ENCODE assay signal across 8 cellular contexts in genomic region chr2:210477496-210477895, GRCh38. TPM values are rescaled to one million over a fixed set of nuclear protein-coding genes. Genes with fewer than 3 reads are reported as not detected.
DNase-seq lines count a peak whose midpoint lies in the region; ATAC-seq and TF ChIP-seq lines count a peak whose summit lies in the region.

No MANE protein-coding gene starts in this region.

- CTCF ChIA-PET in mammary epithelial cell (lab: Charles Lee; ENCODE audit: low non-redundant PET), result interaction anchor here (0.6 kb wide), 1 partner anchor 141 kb away, joined by 5 read pairs; no protein-coding TSS in a partner anchor

- no peak for TF ChIP-seq POLR2A in vagina (IDR thresholded peaks at IDR 0.05)

- dilution Hi-C loops in mammary epithelial cell (cut with HindIII; ENCODE audit: low sequenced_read_pairs), result no loop called here

- 0% methylated on average over 3 of the region's 3 CpGs for WGBS in mammary epithelial cell (ENCODE audit: low coverage, missing lambda C conversion rate)

- H4K20me1 ChIP-seq in mammary epithelial cell (ENCODE audit: insufficient read depth, low read length), result no peaks in the 10 kb centered on the region

- intact Hi-C loops in mammary epithelial cell (cut with micrococcal nuclease), result no loop called here
- intact Hi-C loops in vagina (cut with DNase I), result no loop called here

- H3K4me2 ChIP-seq in mammary epithelial cell (ENCODE audit: insufficient read depth, low read depth, low read length), result peak overlapping the region; percentile 95

- H2AFZ ChIP-seq in mammary epithelial cell (ENCODE audit: low read depth, low read length), result peak overlapping the region; percentile 99

- DNase-seq in GF-D8 (lab: John Stamatoyannopoulos, UW) (peak; percentile 32), NCI-H460 (ENCODE audit: extremely low read depth, low read depth) (peak; percentile 66), mammary epithelial cell (peak; percentile 70), left kidney (ENCODE audit: low read depth, low spot score) (peak; percentile 26), vagina (ENCODE audit: extremely low spot score in 2 of 2) (no peak), NCI-H1930 (lab: John Stamatoyannopoulos, UW) (no peak), NCI-H2171 treated with DMSO at 0.1 percent for 48 hours (lab: John Stamatoyannopoulos, UW) (no peak)

- H3K9ac ChIP-seq in mammary epithelial cell (ENCODE audit: insufficient read depth, low read length), result peak overlapping the region; percentile 73

- no peak overlapping the region for H3K27ac ChIP-seq in mammary epithelial cell (ENCODE audit: insufficient read depth, low read depth, low read length)
- H3K27ac ChIP-seq in vagina, result peak overlapping the region; percentile 81

- H3K79me2 ChIP-seq in mammary epithelial cell (ENCODE audit: insufficient read depth, low read length), result peaks cover 16% of the 10 kb centered on the region

- H3K4me3 ChIP-seq in mammary epithelial cell (replicated peaks in 1 of 3; ENCODE audit: insufficient read depth in 1 of 3, low read depth in 2 of 3, low read length in 3 of 3) (peak overlapping the region; percentile 58 to 96 (median 95)), vagina (peak overlapping the region in 1 of 2 donors; percentile 74)

- no peak for ATAC-seq in GM19455 (IDR thresholded peaks at IDR 0.05; ENCODE audit: unreplicated experiment)

- H3K9me3 ChIP-seq in mammary epithelial cell (replicated peaks; ENCODE audit: insufficient read depth, low read length) (no peaks in the 10 kb centered on the region), vagina (no peaks in the 10 kb centered on the region)

- in situ Hi-C loops in mammary epithelial cell (cut with MboI; ENCODE audit: low sequenced_read_pairs in 2 of 2), result no loop called here

- no peaks in the 10 kb centered on the region for H3K36me3 ChIP-seq in mammary epithelial cell (ENCODE audit: insufficient read depth, low read length)
- no peaks in the 10 kb centered on the region for H3K36me3 ChIP-seq in vagina

- H3K4me1 ChIP-seq in mammary epithelial cell (ENCODE audit: insufficient read depth, low read length) (peaks cover 15% of the 10 kb centered on the region), vagina (peaks cover 29% of the 10 kb centered on the region)

- no peak for TF ChIP-seq CTCF in mammary epithelial cell (conservative IDR thresholded peaks at IDR 0.05 in 1 of 2, IDR thresholded peaks at IDR 0.05 in 1 of 2; ENCODE audit: extremely low read depth in 1 of 2, insufficient read depth in 1 of 2, low read depth in 1 of 2, low read length in 2 of 2)
- no peak for TF ChIP-seq CTCF in vagina (IDR thresholded peaks at IDR 0.05)

- BruUV-seq in mammary epithelial cell (replicated peaks; lab: Mats Ljungman, UMichigan), result no TSS peak

- H3K27me3 ChIP-seq in mammary epithelial cell (ENCODE audit: insufficient read depth, low read length), result no peaks in the 10 kb centered on the region
- no peaks in the 10 kb centered on the region for H3K27me3 ChIP-seq in vagina

RNA-seq across cellular contexts. Expression of gene LANCL1, which starts 0.9 kb away (rescaled TPM):
- 86.6 and 97.0 TPM in 2 replicates for total RNA-seq in NCI-H460 (2014; rRNA removed; shearing (Covaris generic))
- polyA plus RNA-seq in NCI-H460 (2014; cell fraction: nucleus; rRNA removed), result 85.9 and 114 TPM in 2 replicates
- total RNA-seq in mammary epithelial cell, result 10 to 100 TPM; 67.5 to 94.0 TPM
- 50.8 TPM for polyA plus RNA-seq in mammary epithelial cell
- polyA minus RNA-seq in mammary epithelial cell, result 154 TPM
- 29.2 TPM for total RNA-seq in vagina

Comparison
In these comparisons a context has a peak if more than half of its experiments do, and no peak if none do; other contexts are left out.
1. DNase-seq: peak in GF-D8 (single experiment), NCI-H460 (single experiment), mammary epithelial cell (single experiment) and left kidney (single experiment); none in vagina (0 of 2), NCI-H1930 (0 of 2) and NCI-H2171 treated with DMSO at 0.1 percent for 48 hours (single experiment).